ENCODE assay signal across 11 cellular contexts in genomic region chr22:39051844-39052495, GRCh38. TPM values are rescaled to one million over a fixed set of nuclear protein-coding genes. Genes with fewer than 3 reads are reported as not detected.
"Had no signal": no experiment of that assay in that cellular context is flagged by ENCODE, and none has a peak within 500 bp of the region (broad histone marks: within the 10 kb centered on the region; RNA-seq: fewer than 3 reads in every experiment).

No MANE protein-coding gene starts in this region.

RNA-seq across cellular contexts. Expression of gene APOBEC3D, which starts 31.0 kb away (rescaled TPM):
- total RNA-seq: cerebellum had no signal

RNA-seq across cellular contexts. Expression of gene APOBEC3H, which starts 45.1 kb away (rescaled TPM):
- total RNA-seq: cerebellum, gastrocnemius medialis, glomerular endothelial cell, left colon, neural crest cell, osteocyte, sigmoid colon, skeletal muscle tissue, subcutaneous adipose tissue, temporal lobe, urinary bladder had no signal
